ENCODE assay signal across 11 cellular contexts in genomic region chr4:47465008-47465407, GRCh38. TPM values are rescaled to one million over a fixed set of nuclear protein-coding genes. Genes with fewer than 3 reads are reported as not detected.
DNase-seq lines count a peak whose midpoint lies in the region; ATAC-seq and TF ChIP-seq lines count a peak whose summit lies in the region.
"Had no signal": no experiment of that assay in that cellular context is flagged by ENCODE, and none has a peak within 500 bp of the region (broad histone marks: within the 10 kb centered on the region; RNA-seq: fewer than 3 reads in every experiment).

No MANE protein-coding gene starts in this region.

- no peak overlapping the region for H3K9ac ChIP-seq in mammary epithelial cell (ENCODE audit: insufficient read depth, low read length)

- H3K27ac ChIP-seq in mammary epithelial cell (ENCODE audit: insufficient read depth, low read depth, low read length), result no peak overlapping the region
- H3K27ac ChIP-seq: left ventricle myocardium inferior, sigmoid colon had no signal

- no peaks in the 10 kb centered on the region for H4K20me1 ChIP-seq in mammary epithelial cell (ENCODE audit: insufficient read depth, low read length)

- H3K4me1 ChIP-seq in mammary epithelial cell (ENCODE audit: insufficient read depth, low read length), result peaks cover 13% of the 10 kb centered on the region

- DNase-seq in germinal center (ENCODE audit: low spot score), result peak; percentile 34
- no peak for DNase-seq in mammary epithelial cell
- no peak for DNase-seq in Kasumi-1 (lab: John Stamatoyannopoulos, UW)
- no peak for DNase-seq in LoVo (ENCODE audit: low spot score)
- DNase-seq: DMS79 treated with DMSO at 0.1 percent for 48 hours, left ventricle myocardium inferior, sigmoid colon had no signal

- in situ Hi-C loops in mammary epithelial cell (cut with MboI; ENCODE audit: low sequenced_read_pairs in 2 of 2), result no loop called here

- BruUV-seq in mammary epithelial cell (replicated peaks; lab: Mats Ljungman, UMichigan), result no TSS peak

- H3K36me3 ChIP-seq in mammary epithelial cell (ENCODE audit: insufficient read depth, low read length), result no peaks in the 10 kb centered on the region
- H3K36me3 ChIP-seq: left ventricle myocardium inferior, sigmoid colon had no signal

- dilution Hi-C loops in mammary epithelial cell (cut with HindIII; ENCODE audit: low sequenced_read_pairs), result no loop called here

- H3K9me3 ChIP-seq in mammary epithelial cell (replicated peaks; ENCODE audit: insufficient read depth, low read length), result no peaks in the 10 kb centered on the region
- H3K9me3 ChIP-seq: left ventricle myocardium inferior, sigmoid colon had no signal

- H3K27me3 ChIP-seq in mammary epithelial cell (ENCODE audit: insufficient read depth, low read length), result no peaks in the 10 kb centered on the region
- H3K27me3 ChIP-seq: sigmoid colon had no signal

- H3K4me3 ChIP-seq in mammary epithelial cell (replicated peaks in 1 of 3; ENCODE audit: insufficient read depth in 1 of 3, low read depth in 2 of 3, low read length in 3 of 3), result no peak overlapping the region
- H3K4me3 ChIP-seq: left ventricle myocardium inferior, sigmoid colon had no signal

- ATAC-seq in GM18511 (IDR thresholded peaks at IDR 0.05; ENCODE audit: unreplicated experiment) (peak; percentile 17), GM21786 (IDR thresholded peaks at IDR 0.05; ENCODE audit: unreplicated experiment) (peak; percentile 20), HG03575 (IDR thresholded peaks at IDR 0.05; ENCODE audit: extremely low read depth, insufficient number of reproducible peaks, low FRiP score, unreplicated experiment) (peak; percentile 27), GM19455 (IDR thresholded peaks at IDR 0.05; ENCODE audit: unreplicated experiment) (no peak)

- intact Hi-C loops in mammary epithelial cell (cut with micrococcal nuclease), result no loop called here

- CTCF ChIA-PET in mammary epithelial cell (lab: Charles Lee; ENCODE audit: low non-redundant PET), result no interaction called here

- TF ChIP-seq CTCF in mammary epithelial cell (conservative IDR thresholded peaks at IDR 0.05 in 1 of 2, IDR thresholded peaks at IDR 0.05 in 1 of 2; ENCODE audit: extremely low read depth in 1 of 2, insufficient read depth in 1 of 2, low read depth in 1 of 2, low read length in 2 of 2), result no peak

- no peak overlapping the region for H2AFZ ChIP-seq in mammary epithelial cell (ENCODE audit: low read depth, low read length)

- 84% methylated on average over 2 of the region's 2 CpGs for WGBS in mammary epithelial cell (ENCODE audit: low coverage, missing lambda C conversion rate)

- H3K4me2 ChIP-seq in mammary epithelial cell (ENCODE audit: insufficient read depth, low read depth, low read length), result no peak overlapping the region

- H3K79me2 ChIP-seq in mammary epithelial cell (ENCODE audit: insufficient read depth, low read length), result peaks cover 21% of the 10 kb centered on the region

RNA-seq across cellular contexts. Expression of gene COMMD8, which starts 1.5 kb away (rescaled TPM):
- 10 to 100 TPM; 27.2 to 29.5 TPM for total RNA-seq in mammary epithelial cell
- 12.7 TPM for polyA plus RNA-seq in mammary epithelial cell
- 4.2 TPM for polyA minus RNA-seq in mammary epithelial cell

RNA-seq across cellular contexts. Expression of gene ATP10D, which starts 20.1 kb away (rescaled TPM):
- total RNA-seq in mammary epithelial cell, result 10 to 100 TPM; 71.6 to 88.4 TPM
- polyA plus RNA-seq in mammary epithelial cell, result 30.2 TPM
- 151 TPM for polyA minus RNA-seq in mammary epithelial cell
